ENCODE assay signal across 31 cellular contexts in genomic region chr5:67346611-67347010, GRCh38.
"Had no signal": no experiment of that assay in that cellular context is flagged by ENCODE, and none has a peak within 500 bp of the region (broad histone marks: within the 10 kb centered on the region; RNA-seq: fewer than 3 reads in every experiment).

No MANE protein-coding gene starts in this region.

- DNase-seq: activated CD4-positive, alpha-beta memory T cell treated with anti-CD3 and anti-CD28 coated beads, Interleukin-2, amount 10 ng/mL, durations not matched to agents 7 days and 5 days; activated CD4-positive, alpha-beta T cell treated with anti-CD3 and anti-CD28 coated beads for 4 hours; activated CD4-positive, alpha-beta T cell treated with anti-CD3 and anti-CD28 coated beads, Interleukin-2, amount 10 ng/mL, durations not matched to agents 7 days and 5 days; activated CD4-positive, alpha-beta T cell treated with anti-CD3 and anti-CD28 coated beads, Interleukin-2, amount 50 U/mL, for 4 hours; activated CD4-positive, CD25-positive, alpha-beta regulatory T cell; activated CD4-positive, CD25-positive, alpha-beta regulatory T cell treated with anti-CD3 and anti-CD28 coated beads, Interleukin-2, amount 50 U/mL, for 72 hours; activated CD8-positive, alpha-beta memory T cell treated with anti-CD3 and anti-CD28 coated beads, Interleukin-2, amount 50 U/mL, for 48 hours; activated effector memory CD4-positive, alpha-beta T cell treated with anti-CD3 and anti-CD28 coated beads, Interleukin-2, amount 50 U/mL, for 16 hours; activated naive CD4-positive, alpha-beta T cell treated with anti-CD3 and anti-CD28 coated beads for 36 hours; activated naive CD8-positive, alpha-beta T cell treated with anti-CD3 and anti-CD28 coated beads for 36 hours; activated T-cell treated with anti-CD3 and anti-CD28 coated beads for 4 hours; activated T-cell treated with anti-CD3 and anti-CD28 coated beads, Interleukin-2, amount 50 U/mL, for 24 hours; amniotic stem cell; anterior cingulate cortex; brain microvascular endothelial cell; caudate nucleus; cortex of kidney; effector CD8-positive, alpha-beta T cell; erythroblast; foreskin melanocyte; heart right ventricle; T-helper 2 cell had no signal

- FAIRE-seq: astrocyte, colon, endothelial cell of umbilical vein had no signal

- H3K4me3 ChIP-seq: esophagus muscularis mucosa, gastroesophageal sphincter, heart right ventricle, hepatocyte had no signal

- H3K27ac Mint-ChIP-seq: activated CD4-positive, alpha-beta memory T cell treated with anti-CD3 and anti-CD28 coated beads, Interleukin-2, amount 10 ng/mL, durations not matched to agents 7 days and 5 days; activated CD4-positive, alpha-beta T cell treated with anti-CD3 and anti-CD28 coated beads, Interleukin-2, amount 10 ng/mL, durations not matched to agents 7 days and 5 days; activated naive CD4-positive, alpha-beta T cell treated with anti-CD3 and anti-CD28 coated beads for 36 hours; activated naive CD4-positive, alpha-beta T cell treated with anti-CD3 and anti-CD28 coated beads, Interleukin-2, amount 50 U/mL, for 24 hours; activated naive CD8-positive, alpha-beta T cell treated with anti-CD3 and anti-CD28 coated beads for 36 hours; activated T-cell treated with anti-CD3 and anti-CD28 coated beads, Interleukin-2, amount 50 U/mL, for 24 hours; activated T-helper 1 cell treated with anti-CD3 and anti-CD28 coated beads, Interleukin-12 subunit alpha, Interleukin-12 subunit beta, Interleukin-2, Interleukin-4 antibody, amounts not matched to agents 30 ng/mL and 10 ng/mL and 1 ng/mL, durations not matched to agents 14 hours and 24 hours and 36 hours; activated T-helper 2 cell treated with anti-CD3 and anti-CD28 coated beads, Interferon-gamma antibody, Interleukin-2, Interleukin-4, amounts not matched to agents 10 μg/mL and 5 μg/mL and 100 μg/mL, durations not matched to agents 14 hours and 24 hours and 36 hours had no signal

- H3K4me3 Mint-ChIP-seq: activated CD4-positive, alpha-beta memory T cell treated with anti-CD3 and anti-CD28 coated beads, Interleukin-2, amount 10 ng/mL, durations not matched to agents 7 days and 5 days; activated CD4-positive, alpha-beta T cell treated with anti-CD3 and anti-CD28 coated beads, Interleukin-2, amount 10 ng/mL, durations not matched to agents 7 days and 5 days; activated naive CD4-positive, alpha-beta T cell treated with anti-CD3 and anti-CD28 coated beads for 36 hours; activated naive CD4-positive, alpha-beta T cell treated with anti-CD3 and anti-CD28 coated beads, Interleukin-2, amount 50 U/mL, for 24 hours; activated naive CD8-positive, alpha-beta T cell treated with anti-CD3 and anti-CD28 coated beads for 36 hours; activated T-cell treated with anti-CD3 and anti-CD28 coated beads, Interleukin-2, amount 50 U/mL, for 24 hours; activated T-helper 1 cell treated with anti-CD3 and anti-CD28 coated beads, Interleukin-12 subunit alpha, Interleukin-12 subunit beta, Interleukin-2, Interleukin-4 antibody, amounts not matched to agents 30 ng/mL and 10 ng/mL and 1 ng/mL, durations not matched to agents 14 hours and 24 hours and 36 hours had no signal

- H3K36me3 ChIP-seq: brain microvascular endothelial cell, esophagus muscularis mucosa, gastroesophageal sphincter, heart right ventricle had no signal

- H3K36me3 Mint-ChIP-seq: activated naive CD8-positive, alpha-beta T cell treated with anti-CD3 and anti-CD28 coated beads for 36 hours had no signal

- ATAC-seq: gastroesophageal sphincter, heart right ventricle had no signal

- H3K27me3 ChIP-seq: brain microvascular endothelial cell, esophagus muscularis mucosa, gastroesophageal sphincter, heart right ventricle, hepatocyte had no signal

- H3K27me3 Mint-ChIP-seq: activated naive CD8-positive, alpha-beta T cell treated with anti-CD3 and anti-CD28 coated beads for 36 hours; activated T-cell treated with anti-CD3 and anti-CD28 coated beads, Interleukin-2, amount 50 U/mL, for 24 hours had no signal

- H3K27ac ChIP-seq: brain microvascular endothelial cell, esophagus muscularis mucosa, gastroesophageal sphincter, heart right ventricle, hepatocyte had no signal
